ENCODE assay signal across 2 cellular contexts in genomic region chr5:75046366-75047142, GRCh38.
TF ChIP-seq lines count a peak whose summit lies in the region.

No MANE protein-coding gene starts in this region.

TF ChIP-seq in GM23338, 12 proteins besides CTCF, POLR2A, EP300 and RAD21:
- TF ChIP-seq ZNF114 (CRISPR knock-in tag; IDR thresholded peaks at IDR 0.05) (no peak), CREB1 (CRISPR knock-in tag; IDR thresholded peaks at IDR 0.05; ENCODE audit: low read depth) (no peak), JUNB (IDR thresholded peaks at IDR 0.05; ENCODE audit: unreplicated experiment) (no peak), EZH2 (IDR thresholded peaks at IDR 0.05; ENCODE audit: low read depth, unreplicated experiment) (no peak)

TF ChIP-seq in H1, 55 proteins besides CTCF, POLR2A, EP300 and RAD21:
- TF ChIP-seq ATF3 (IDR thresholded peaks at IDR 0.05; ENCODE audit: insufficient read depth, low read depth, low read length) (no peak), RXRA (IDR thresholded peaks at IDR 0.05; ENCODE audit: insufficient read depth, low read depth, low read length) (no peak), KDM1A (IDR thresholded peaks at IDR 0.05; ENCODE audit: borderline replicate concordance, low read length) (no peak), SIRT6 (IDR thresholded peaks at IDR 0.05; ENCODE audit: low read length) (no peak), BRCA1 (IDR thresholded peaks at IDR 0.05; ENCODE audit: low read depth, low read length) (no peak), NANOG (IDR thresholded peaks at IDR 0.05; ENCODE audit: insufficient read depth, low read depth, low read length, poor library complexity, severe bottlenecking) (no peak), CHD2 (IDR thresholded peaks at IDR 0.05; ENCODE audit: low read length) (no peak), CBX5 (IDR thresholded peaks at IDR 0.05; ENCODE audit: low read depth, low read length) (no peak), SIX5 (IDR thresholded peaks at IDR 0.05; ENCODE audit: low read depth, low read length) (no peak), GABPA (IDR thresholded peaks at IDR 0.05; ENCODE audit: borderline replicate concordance, insufficient read depth, low read length) (no peak), CHD1 (IDR thresholded peaks at IDR 0.05; ENCODE audit: low read depth, low read length) (no peak), SAP30 (IDR thresholded peaks at IDR 0.05; ENCODE audit: insufficient read depth, insufficient replicate concordance, low read length) (no peak), GTF2F1 (IDR thresholded peaks at IDR 0.05; ENCODE audit: borderline replicate concordance, low read depth, low read length) (no peak), E2F6 (IDR thresholded peaks at IDR 0.05) (no peak), RFX5 (IDR thresholded peaks at IDR 0.05; ENCODE audit: borderline replicate concordance, low read depth, low read length) (no peak), BACH1 (IDR thresholded peaks at IDR 0.05; ENCODE audit: low read length) (no peak)
